1 cellular context compared by ENCODE assay signal in genomic region chr10:95295031-95295755, GRCh38.
TF ChIP-seq lines count a peak whose summit lies in the region.

No MANE protein-coding gene starts in this region.

TF ChIP-seq in K562, 482 proteins besides CTCF, POLR2A, EP300 and RAD21 (continued from another document and continues in another):
- TF ChIP-seq ZMIZ1 (IDR thresholded peaks at IDR 0.05; ENCODE audit: low read depth in 2 of 2, low read length in 2 of 2) (no peak), ZNF41 (CRISPR knock-in tag; conservative IDR thresholded peaks at IDR 0.05) (no peak), GABPB2 (CRISPR knock-in tag; conservative IDR thresholded peaks at IDR 0.05) (no peak), NR2F6 (CRISPR knock-in tag; IDR thresholded peaks at IDR 0.05) (no peak), FOS (IDR thresholded peaks at IDR 0.05; ENCODE audit: extremely low read depth, insufficient read length) (no peak), FOXK1 (CRISPR knock-in tag; IDR thresholded peaks at IDR 0.05; ENCODE audit: borderline replicate concordance) (no peak), PHB2 (IDR thresholded peaks at IDR 0.05; ENCODE audit: low read depth) (no peak), MEF2A (IDR thresholded peaks at IDR 0.05; ENCODE audit: control insufficient read depth, low read depth, low read length) (no peak), E2F4 (CRISPR knock-in tag; IDR thresholded peaks at IDR 0.05; ENCODE audit: low read depth) (no peak), SIN3B (IDR thresholded peaks at IDR 0.05; ENCODE audit: low read depth) (no peak), TGIF2 (CRISPR knock-in tag; IDR thresholded peaks at IDR 0.05) (no peak), PTTG1 (tag; IDR thresholded peaks at IDR 0.05; ENCODE audit: low read depth) (no peak), ZNF133 (CRISPR knock-in tag; IDR thresholded peaks at IDR 0.05) (no peak), CHAMP1 (IDR thresholded peaks at IDR 0.05) (no peak), GTF2A2 (tag; IDR thresholded peaks at IDR 0.05) (no peak), ZBTB9 (CRISPR knock-in tag; IDR thresholded peaks at IDR 0.05) (0 out of 2 replicates have a peak, but pooled peaks have one; percentile 38), OTX1 (CRISPR knock-in tag; IDR thresholded peaks at IDR 0.05) (no peak), PTRF (tag; IDR thresholded peaks at IDR 0.05) (no peak), MAX (CRISPR knock-in tag; IDR thresholded peaks at IDR 0.05) (no peak), RBM15 (IDR thresholded peaks at IDR 0.05; ENCODE audit: insufficient read depth, low read length) (no peak), GABPB1 (CRISPR knock-in tag; IDR thresholded peaks at IDR 0.05) (peak; percentile 57), ATF7 (IDR thresholded peaks at IDR 0.05) (no peak), MTA2 (IDR thresholded peaks at IDR 0.05; ENCODE audit: low read depth) (no peak), KAT7 (CRISPR knock-in tag; IDR thresholded peaks at IDR 0.05; ENCODE audit: borderline replicate concordance) (no peak), HMG20B (CRISPR knock-in tag; IDR thresholded peaks at IDR 0.05) (no peak), HLTF (IDR thresholded peaks at IDR 0.05) (no peak), MLLT1 (IDR thresholded peaks at IDR 0.05) (no peak), NCOA1 (IDR thresholded peaks at IDR 0.05; ENCODE audit: low read depth) (no peak), NONO (IDR thresholded peaks at IDR 0.05; ENCODE audit: low read depth in 2 of 2, low read length in 1 of 2) (no peak), ARID4B (CRISPR knock-in tag; IDR thresholded peaks at IDR 0.05) (no peak), ILK (tag; IDR thresholded peaks at IDR 0.05; ENCODE audit: borderline replicate concordance, low read depth) (no peak), SRSF1 (IDR thresholded peaks at IDR 0.05; ENCODE audit: low read depth, low read length) (no peak), RBM22 (IDR thresholded peaks at IDR 0.05; ENCODE audit: low read depth, low read length, poor library complexity, severe bottlenecking) (no peak), CUX1 (CRISPR knock-in tag; IDR thresholded peaks at IDR 0.05) (no peak), SREBF1 (IDR thresholded peaks at IDR 0.05; ENCODE audit: borderline replicate concordance, low read depth, low read length) (no peak), ZNF24 (IDR thresholded peaks at IDR 0.05) (peak; percentile 81), USF2 (CRISPR knock-in tag; IDR thresholded peaks at IDR 0.05) (no peak), ZBTB34 (CRISPR knock-in tag; IDR thresholded peaks at IDR 0.05) (no peak), ZKSCAN3 (CRISPR knock-in tag; IDR thresholded peaks at IDR 0.05) (no peak)
